Comparison of ENCODE assay signal across 8 cellular contexts in genomic region chr2:46776687-46777327, GRCh38.
A peak's percentile ranks its signal among the peaks of the same experiment; 100 is the strongest.
DNase-seq lines count a peak whose midpoint lies in the region; ATAC-seq, FAIRE-seq and TF ChIP-seq lines count a peak whose summit lies in the region.

No MANE protein-coding gene starts in this region.

- no peak for TF ChIP-seq POLR2A in A549 (IDR thresholded peaks at IDR 0.05; ENCODE audit: low read length)

- no peak for TF ChIP-seq EP300 in A549 (IDR thresholded peaks at IDR 0.05)

- WGBS in A549 (ENCODE audit: missing lambda C conversion rate), result 42% methylated on average over 10 of the region's 10 CpGs

- DNase-seq in A549 (ENCODE audit: low read depth in 1 of 2, low spot score in 1 of 2) (peak; percentile 73 to 76), NCI-H446 (lab: John Stamatoyannopoulos, UW) (peak; percentile 59 to 69), fibroblast of pulmonary artery (ENCODE audit: low read depth) (peak; percentile 80), pons (ENCODE audit: low spot score) (peak; percentile 48)
- DNase-seq in activated CD8-positive, alpha-beta memory T cell treated with anti-CD3 and anti-CD28 coated beads, Interleukin-2, amount 50 U/mL, for 24 hours (ENCODE audit: extremely low read depth), result peak; percentile 10

- H3K4me3 ChIP-seq in A549 (no peak overlapping the region), fibroblast of pulmonary artery (replicated peaks; ENCODE audit: low read depth, low read length) (no peak overlapping the region)

- CTCF ChIA-PET in A549 (lab: Yijun Ruan, JAX), result interaction anchor here (0.6 to 3.8 kb wide), 36 partner anchors 9 to 258 kb away, joined by 3 to 23 read pairs (median 4); no protein-coding TSS in a partner anchor

- H3K4me2 ChIP-seq in A549, result peak overlapping the region; percentile 30

- POLR2A ChIA-PET in A549 (lab: Yijun Ruan, JAX), result interaction anchor here (0.7 kb wide), 1 partner anchor 288 kb away, joined by 8 read pairs; no protein-coding TSS in a partner anchor

- TF ChIP-seq RAD21 in A549 (conservative IDR thresholded peaks at IDR 0.05 in 1 of 2, IDR thresholded peaks at IDR 0.05 in 1 of 2), result peak; percentile 73 to 82

- no peaks in the 10 kb centered on the region for H3K9me3 ChIP-seq in A549

- FAIRE-seq in A549 (lab: Jason Lieb, UNC), result no peak

- peak; percentile 85 for TF ChIP-seq CTCF in A549 (IDR thresholded peaks at IDR 0.05)
- peak; percentile 70 for TF ChIP-seq CTCF in GM12872 (IDR thresholded peaks at IDR 0.05; ENCODE audit: insufficient read depth, low read depth, low read length)
- peak; percentile 83 for TF ChIP-seq CTCF in fibroblast of pulmonary artery (IDR thresholded peaks at IDR 0.05; ENCODE audit: low read length, missing control alignments)

- peaks cover 62% of the 10 kb centered on the region for H3K4me1 ChIP-seq in A549

- H3K27ac ChIP-seq in A549, result peak overlapping the region; percentile 15 to 76; a peak in 4 of 6 replicates

- peak; percentile 48 to 69; a peak in 3 of 6 replicates for ATAC-seq in A549
- no peak for ATAC-seq in HG03469 (IDR thresholded peaks at IDR 0.05; ENCODE audit: unreplicated experiment)
- no peak for ATAC-seq in GM18861 (IDR thresholded peaks at IDR 0.05; ENCODE audit: unreplicated experiment)

TF ChIP-seq in A549, 52 proteins besides CTCF, POLR2A, EP300 and RAD21:
- TF ChIP-seq CHD4 (IDR thresholded peaks at IDR 0.05; ENCODE audit: borderline replicate concordance), result no peak
- TF ChIP-seq NPAS2 (CRISPR knock-in tag; IDR thresholded peaks at IDR 0.05; ENCODE audit: borderline replicate concordance), result no peak
- TF ChIP-seq SMC3 (IDR thresholded peaks at IDR 0.05), result peak; percentile 71
- no peak for TF ChIP-seq FOSL2 (IDR thresholded peaks at IDR 0.05)
- TF ChIP-seq FOSL2 (CRISPR knock-in tag; IDR thresholded peaks at IDR 0.05), result peak; percentile 84
- no peak for TF ChIP-seq BHLHE40 (IDR thresholded peaks at IDR 0.05; ENCODE audit: low read depth, low read length)
- TF ChIP-seq CEBPB (IDR thresholded peaks at IDR 0.05), result 0 out of 4 replicates have a peak, but pooled peaks of 1 of the 2 experiments have one; percentile 23
- no peak for TF ChIP-seq RARB (CRISPR knock-in tag; IDR thresholded peaks at IDR 0.05)

Comparison
In these comparisons a context has a peak if more than half of its experiments do, and no peak if none do; other contexts are left out.
1. ATAC-seq: peak in A549 (2 of 2); none in HG03469 (single experiment) and GM18861 (single experiment).
2. DNase-seq: peak in every context shown above with its lines; median percentile 80 in fibroblast of pulmonary artery; 74 in A549; 64 in NCI-H446; 48 in pons; 10 in activated CD8-positive, alpha-beta memory T cell treated with anti-CD3 and anti-CD28 coated beads, Interleukin-2, amount 50 U/mL, for 24 hours.
3. Peak in every context shown above with its lines, with median percentiles within 50 percentile points of each other: CTCF ChIP-seq.